Comparison of ENCODE assay signal across 13 cellular contexts in genomic region chr13:113400621-113401451, GRCh38. TPM values are rescaled to one million over a fixed set of nuclear protein-coding genes. Genes with fewer than 3 reads are reported as not detected.
DNase-seq lines count a peak whose midpoint lies in the region; ATAC-seq and TF ChIP-seq lines count a peak whose summit lies in the region.
"Had no signal": no experiment of that assay in that cellular context is flagged by ENCODE, and none has a peak within 500 bp of the region (broad histone marks: within the 10 kb centered on the region; RNA-seq: fewer than 3 reads in every experiment).

No MANE protein-coding gene starts in this region.

- no peaks in the 10 kb centered on the region for H3K9me3 Mint-ChIP-seq in HFFc6
- H3K9me3 Mint-ChIP-seq in glutamatergic neuron (ENCODE audit: unreplicated experiment): no peaks in the 10 kb centered on the region
- no peaks in the 10 kb centered on the region for H3K9me3 Mint-ChIP-seq in progenitor cell of endocrine pancreas (ENCODE audit: low read depth)
- H3K9me3 Mint-ChIP-seq: activated naive CD8-positive, alpha-beta T cell treated with anti-CD3 and anti-CD28 coated beads, Interleukin-2, amount 10 ng/mL, durations not matched to agents 7 days and 5 days; CD8-positive, alpha-beta memory T cell had no signal

- H3K4me1 Mint-ChIP-seq in HFFc6 (ENCODE audit: low read depth) (peaks cover 22% of the 10 kb centered on the region), glutamatergic neuron (ENCODE audit: low read depth, unreplicated experiment) (peaks cover 8% of the 10 kb centered on the region), progenitor cell of endocrine pancreas (ENCODE audit: low read depth) (peaks cover 16% of the 10 kb centered on the region)
- H3K4me1 Mint-ChIP-seq: activated CD8-positive, alpha-beta memory T cell treated with anti-CD3 and anti-CD28 coated beads, Interleukin-2, amount 10 ng/mL, durations not matched to agents 7 days and 5 days; activated naive CD8-positive, alpha-beta T cell treated with anti-CD3 and anti-CD28 coated beads, Interleukin-2, amount 10 ng/mL, durations not matched to agents 7 days and 5 days; CD8-positive, alpha-beta memory T cell had no signal

- ATAC-seq in GM18502 (IDR thresholded peaks at IDR 0.05; ENCODE audit: poor library complexity, unreplicated experiment): no peak
- no peak for ATAC-seq in GM19328 (IDR thresholded peaks at IDR 0.05; ENCODE audit: unreplicated experiment)
- ATAC-seq: activated CD8-positive, alpha-beta memory T cell treated with anti-CD3 and anti-CD28 coated beads, Interleukin-2, amount 10 ng/mL, durations not matched to agents 7 days and 5 days had no signal

- no peaks in the 10 kb centered on the region for H3K4me1 ChIP-seq in OCI-LY3 (ENCODE audit: low read length)

- no peak overlapping the region for H3K9ac ChIP-seq in OCI-LY3 (ENCODE audit: low read length)

- H4K20me1 ChIP-seq in OCI-LY3 (ENCODE audit: insufficient read depth, low read length): no peaks in the 10 kb centered on the region

- no peaks in the 10 kb centered on the region for H3K9me3 ChIP-seq in OCI-LY3 (ENCODE audit: insufficient read depth, low read length)

- H3K36me3 ChIP-seq in OCI-LY3 (replicated peaks; ENCODE audit: low read depth, low read length): no peaks in the 10 kb centered on the region

- H3K27ac ChIP-seq in OCI-LY3 (ENCODE audit: low read length): no peak overlapping the region

- H3K27ac Mint-ChIP-seq in HFFc6 (peak overlapping the region; percentile 69; the same call in 1 of the 2 replicates), glutamatergic neuron (ENCODE audit: unreplicated experiment) (peak overlapping the region; percentile 26), progenitor cell of endocrine pancreas (peak overlapping the region; percentile 56)
- H3K27ac Mint-ChIP-seq: activated CD8-positive, alpha-beta memory T cell treated with anti-CD3 and anti-CD28 coated beads, Interleukin-2, amount 10 ng/mL, durations not matched to agents 7 days and 5 days; activated naive CD8-positive, alpha-beta T cell treated with anti-CD3 and anti-CD28 coated beads, Interleukin-2, amount 10 ng/mL, durations not matched to agents 7 days and 5 days; CD8-positive, alpha-beta memory T cell had no signal

- H3K27me3 Mint-ChIP-seq in HFFc6 (ENCODE audit: insufficient read depth) (peaks cover 2% of the 10 kb centered on the region), glutamatergic neuron (ENCODE audit: unreplicated experiment) (peaks cover 2% of the 10 kb centered on the region), progenitor cell of endocrine pancreas (no peaks in the 10 kb centered on the region)
- H3K27me3 Mint-ChIP-seq: activated CD8-positive, alpha-beta memory T cell treated with anti-CD3 and anti-CD28 coated beads, Interleukin-2, amount 10 ng/mL, durations not matched to agents 7 days and 5 days; activated naive CD8-positive, alpha-beta T cell treated with anti-CD3 and anti-CD28 coated beads, Interleukin-2, amount 10 ng/mL, durations not matched to agents 7 days and 5 days had no signal

- H3K4me3 Mint-ChIP-seq in HFFc6 (peak overlapping the region; percentile 62), glutamatergic neuron (ENCODE audit: unreplicated experiment) (no peak overlapping the region), progenitor cell of endocrine pancreas (ENCODE audit: low read depth) (no peak overlapping the region)
- H3K4me3 Mint-ChIP-seq: activated CD8-positive, alpha-beta memory T cell treated with anti-CD3 and anti-CD28 coated beads, Interleukin-2, amount 10 ng/mL, durations not matched to agents 7 days and 5 days; activated naive CD8-positive, alpha-beta T cell treated with anti-CD3 and anti-CD28 coated beads, Interleukin-2, amount 10 ng/mL, durations not matched to agents 7 days and 5 days had no signal

- H3K27me3 ChIP-seq in OCI-LY3 (ENCODE audit: low read depth, low read length): 0 out of 2 replicates have a peak, but pooled peaks cover 2% of the 10 kb centered on the region

- DNase-seq in HFFc6 (no peak), glutamatergic neuron (no peak), progenitor cell of endocrine pancreas (ENCODE audit: low spot score, unreplicated experiment) (no peak), NCI-H1048 (lab: John Stamatoyannopoulos, UW) (no peak)
- DNase-seq in activated CD8-positive, alpha-beta memory T cell treated with anti-CD3 and anti-CD28 coated beads, Interleukin-2, amount 50 U/mL, for 4 hours: no peak
- DNase-seq: activated CD8-positive, alpha-beta memory T cell treated with anti-CD3 and anti-CD28 coated beads, Interleukin-2, amount 10 ng/mL, durations not matched to agents 7 days and 5 days; activated naive CD8-positive, alpha-beta T cell treated with anti-CD3 and anti-CD28 coated beads, Interleukin-2, amount 10 ng/mL, durations not matched to agents 7 days and 5 days; CD8-positive, alpha-beta memory T cell; occipital lobe; stimulated activated naive CD4-positive, alpha-beta T cell treated with Interleukin-2 at 50 U/mL for 16 hours had no signal

- no peaks in the 10 kb centered on the region for H3K79me2 ChIP-seq in OCI-LY3 (ENCODE audit: low read length)

- H3K4me3 ChIP-seq in OCI-LY3 (ENCODE audit: low read length): peak overlapping the region; percentile 35; the same call in 1 of the 2 replicates

- no peak overlapping the region; the same call in 1 of the 2 replicates for H2AFZ ChIP-seq in OCI-LY3 (ENCODE audit: low read depth, low read length)

- H3K36me3 Mint-ChIP-seq in HFFc6 (ENCODE audit: low read depth): no peaks in the 10 kb centered on the region
- H3K36me3 Mint-ChIP-seq in glutamatergic neuron (ENCODE audit: unreplicated experiment): no peaks in the 10 kb centered on the region
- H3K36me3 Mint-ChIP-seq in progenitor cell of endocrine pancreas (ENCODE audit: insufficient read depth): no peaks in the 10 kb centered on the region
- H3K36me3 Mint-ChIP-seq: activated CD8-positive, alpha-beta memory T cell treated with anti-CD3 and anti-CD28 coated beads, Interleukin-2, amount 10 ng/mL, durations not matched to agents 7 days and 5 days; activated naive CD8-positive, alpha-beta T cell treated with anti-CD3 and anti-CD28 coated beads, Interleukin-2, amount 10 ng/mL, durations not matched to agents 7 days and 5 days; CD8-positive, alpha-beta memory T cell had no signal

- 0 out of 2 replicates have a peak overlapping the region, but pooled peaks have one; percentile 30 for H3K4me2 ChIP-seq in OCI-LY3 (ENCODE audit: low read length)

- no peak for TF ChIP-seq CTCF in HFFc6 (IDR thresholded peaks at IDR 0.05)
- no peak for TF ChIP-seq CTCF in OCI-LY3 (IDR thresholded peaks at IDR 0.05; ENCODE audit: low read depth, low read length)
- TF ChIP-seq CTCF in glutamatergic neuron (IDR thresholded peaks at IDR 0.05; ENCODE audit: partially characterized antibody, unreplicated experiment): no peak
- TF ChIP-seq CTCF in progenitor cell of endocrine pancreas (IDR thresholded peaks at IDR 0.05; ENCODE audit: unreplicated experiment): no peak

RNA-seq across cellular contexts. Expression of gene GRTP1, which starts 36.9 kb away (rescaled TPM):
- under 1 TPM in 3 of 6 experiments, not detected in 3; 0.23 to 0.34 (median 0.30) TPM for total RNA-seq in HFFc6 (2021; fragmentation: NEBNext Ultra II Directional; extraction: Animal tissue kit (Norgen Biotek cat#: 25700))
- total RNA-seq in glutamatergic neuron (ENCODE audit: unreplicated experiment): 2.4 TPM
- total RNA-seq in progenitor cell of endocrine pancreas: 22.6 and 26.1 TPM in 2 replicates
- total RNA-seq: activated CD8-positive, alpha-beta memory T cell treated with anti-CD3 and anti-CD28 coated beads, Interleukin-2, amount 10 ng/mL, durations not matched to agents 7 days and 5 days; activated naive CD8-positive, alpha-beta T cell treated with anti-CD3 and anti-CD28 coated beads, Interleukin-2, amount 10 ng/mL, durations not matched to agents 7 days and 5 days; CD8-positive, alpha-beta memory T cell had no signal

RNA-seq across cellular contexts. Expression of gene ADPRHL1, which starts 52.5 kb away (rescaled TPM):
- 1 to 10 TPM; 1.0 to 2.0 (median 1.5) TPM for total RNA-seq in HFFc6 (2021; fragmentation: NEBNext Ultra II Directional; extraction: Animal tissue kit (Norgen Biotek cat#: 25700))
- total RNA-seq in glutamatergic neuron (ENCODE audit: unreplicated experiment): 20.7 TPM
- 5.2 and 6.8 TPM in 2 replicates for total RNA-seq in progenitor cell of endocrine pancreas
